In the genomic region with DNA sequence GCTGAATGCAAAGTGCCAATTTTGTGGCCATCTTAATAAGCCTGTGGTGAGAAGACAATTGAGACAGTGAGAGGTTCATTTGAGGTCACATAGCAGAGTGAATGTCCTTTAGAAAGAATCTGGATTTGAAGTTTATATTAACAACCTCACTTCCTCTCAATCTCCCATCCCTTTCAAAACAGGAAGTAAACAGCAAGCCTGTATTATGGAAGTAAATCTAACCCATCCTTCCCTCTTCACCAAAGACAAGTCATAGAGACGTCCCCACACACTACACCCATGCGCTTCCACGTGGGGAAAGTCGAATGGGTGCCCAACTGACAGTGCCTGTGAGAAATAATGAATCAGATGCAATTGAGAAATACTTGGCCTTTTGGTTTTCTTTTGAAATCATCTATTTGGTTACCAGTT, we compare ENCODE assay signal across 9 cellular contexts. TPM values are rescaled to one million over a fixed set of nuclear protein-coding genes. Genes with fewer than 3 reads are reported as not detected.
DNase-seq lines count a peak whose midpoint lies in the region; TF ChIP-seq lines count a peak whose summit lies in the region.
"Had no signal": no experiment of that assay in that cellular context is flagged by ENCODE, and none has a peak within 500 bp of the region (broad histone marks: within the 10 kb centered on the region; RNA-seq: fewer than 3 reads in every experiment).

No MANE protein-coding gene starts in this region.

- no peaks in the 10 kb centered on the region for H3K9me3 ChIP-seq in MM.1S (replicated peaks; ENCODE audit: insufficient read depth, low read length)

- H3K9ac ChIP-seq in MM.1S (ENCODE audit: low read length) = no peak overlapping the region

- H3K27ac Mint-ChIP-seq in activated CD4-positive, alpha-beta T cell treated with anti-CD3 and anti-CD28 coated beads, Interleukin-2, amount 10 ng/mL, durations not matched to agents 7 days and 5 days = peak overlapping the region; percentile 83
- H3K27ac Mint-ChIP-seq: brain had no signal

- no peak overlapping the region for H3K4me2 ChIP-seq in MM.1S (ENCODE audit: low read depth, low read length)

- no peak overlapping the region for H3K4me3 ChIP-seq in HL-60 (replicated peaks; ENCODE audit: insufficient read depth, low read length)
- no peak overlapping the region for H3K4me3 ChIP-seq in MM.1S (ENCODE audit: low read length)

- H3K4me3 Mint-ChIP-seq in activated CD4-positive, alpha-beta T cell treated with anti-CD3 and anti-CD28 coated beads, Interleukin-2, amount 10 ng/mL, durations not matched to agents 7 days and 5 days = no peak overlapping the region
- H3K4me3 Mint-ChIP-seq: brain had no signal

- H3K27me3 ChIP-seq in HL-60 (ENCODE audit: insufficient read depth, poor library complexity, severe bottlenecking) = no peaks in the 10 kb centered on the region
- no peaks in the 10 kb centered on the region for H3K27me3 ChIP-seq in MM.1S (replicated peaks; ENCODE audit: insufficient read depth, low read length)

- H3F3A ChIP-seq in MM.1S (ENCODE audit: insufficient read depth, low read length) = no peaks in the 10 kb centered on the region

- DNase-seq in HL-60 (ENCODE audit: low read depth in 1 of 2, low spot score in 1 of 2) (peak; percentile 75 to 92), globus pallidus (ENCODE audit: low spot score) (peak; percentile 1), DMS 273 (lab: John Stamatoyannopoulos, UW; ENCODE audit: unreplicated experiment) (no peak), MM.1S (no peak), DMS153 (lab: John Stamatoyannopoulos, UW) (no peak), NCI-H345 (lab: John Stamatoyannopoulos, UW) (no peak)
- no peak for DNase-seq in activated CD4-positive, alpha-beta T cell treated with anti-CD3 and anti-CD28 coated beads, Interleukin-2, amount 10 ng/mL, durations not matched to agents 7 days and 5 days
- DNase-seq in stimulated activated CD4-positive, alpha-beta T cell treated with anti-CD3 and anti-CD28 coated beads, Interleukin-4, amount 100 ng/mL, for 4 hours = peak; percentile 48 to 72

- H3K27ac ChIP-seq in HL-60 (replicated peaks) (peak overlapping the region; percentile 57), MM.1S (ENCODE audit: low read length) (no peak overlapping the region)

- no peaks in the 10 kb centered on the region for H3K79me2 ChIP-seq in MM.1S (ENCODE audit: low read length)

- CTCF ChIA-PET in activated CD4-positive, alpha-beta T cell treated with anti-CD3 and anti-CD28 coated beads, Interleukin-2, amount 10 ng/mL, durations not matched to agents 7 days and 5 days (lab: Charles Lee) = interaction anchor here (1.1 kb wide), 1 partner anchor 9 kb away, joined by 4 read pairs; no protein-coding TSS in a partner anchor

- H3K36me3 Mint-ChIP-seq in activated CD4-positive, alpha-beta T cell treated with anti-CD3 and anti-CD28 coated beads, Interleukin-2, amount 10 ng/mL, durations not matched to agents 7 days and 5 days (ENCODE audit: low read depth) = peaks cover 27% of the 10 kb centered on the region
- H3K36me3 Mint-ChIP-seq: brain had no signal

- H3K9me2 ChIP-seq in MM.1S (replicated peaks; ENCODE audit: insufficient read depth, low read length) = no peaks in the 10 kb centered on the region

- POLR2A ChIA-PET in activated CD4-positive, alpha-beta T cell treated with anti-CD3 and anti-CD28 coated beads, Interleukin-2, amount 10 ng/mL, durations not matched to agents 7 days and 5 days (lab: Charles Lee) = no interaction called here

- H2AFZ ChIP-seq in MM.1S (ENCODE audit: low read length) = no peak overlapping the region

- no peaks in the 10 kb centered on the region for H3K36me3 ChIP-seq in MM.1S (replicated peaks; ENCODE audit: insufficient read depth, low read length)

- no peaks in the 10 kb centered on the region for H3K9me3 Mint-ChIP-seq in activated CD4-positive, alpha-beta T cell treated with anti-CD3 and anti-CD28 coated beads, Interleukin-2, amount 10 ng/mL, durations not matched to agents 7 days and 5 days
- H3K9me3 Mint-ChIP-seq: brain had no signal

- H4K20me1 ChIP-seq in MM.1S (ENCODE audit: insufficient read depth, low read length) = no peaks in the 10 kb centered on the region

- H3K4me1 Mint-ChIP-seq in activated CD4-positive, alpha-beta T cell treated with anti-CD3 and anti-CD28 coated beads, Interleukin-2, amount 10 ng/mL, durations not matched to agents 7 days and 5 days = peaks cover 55% of the 10 kb centered on the region

- no peaks in the 10 kb centered on the region for H3K27me3 Mint-ChIP-seq in activated CD4-positive, alpha-beta T cell treated with anti-CD3 and anti-CD28 coated beads, Interleukin-2, amount 10 ng/mL, durations not matched to agents 7 days and 5 days

- no peaks in the 10 kb centered on the region for H3K4me1 ChIP-seq in MM.1S (ENCODE audit: low read length)

- no peak for TF ChIP-seq CTCF in HL-60 (IDR thresholded peaks at IDR 0.05; ENCODE audit: insufficient read depth, low read length)
- TF ChIP-seq CTCF in MM.1S (IDR thresholded peaks at IDR 0.05; ENCODE audit: low read length) = no peak

RNA-seq across cellular contexts. Expression of gene CCND3, which starts 28.8 kb away (rescaled TPM):
- 100 to 1,000 TPM; 461 to 520 TPM for total RNA-seq in activated CD4-positive, alpha-beta T cell treated with anti-CD3 and anti-CD28 coated beads, Interleukin-2, amount 10 ng/mL, durations not matched to agents 7 days and 5 days

RNA-seq across cellular contexts. Expression of gene BYSL, which starts 49.1 kb away (rescaled TPM):
- total RNA-seq in activated CD4-positive, alpha-beta T cell treated with anti-CD3 and anti-CD28 coated beads, Interleukin-2, amount 10 ng/mL, durations not matched to agents 7 days and 5 days = 10 to 100 TPM; 29.3 to 29.8 TPM

RNA-seq across cellular contexts. Expression of gene MED20, which starts 49.5 kb away (rescaled TPM):
- total RNA-seq in activated CD4-positive, alpha-beta T cell treated with anti-CD3 and anti-CD28 coated beads, Interleukin-2, amount 10 ng/mL, durations not matched to agents 7 days and 5 days = 10 to 100 TPM; 18.6 to 22.7 TPM

Comparison
In these comparisons a context has a peak if more than half of its experiments do, and no peak if none do; other contexts are left out.
1. DNase-seq: peak in HL-60 (2 of 2), globus pallidus (single experiment) and stimulated activated CD4-positive, alpha-beta T cell treated with anti-CD3 and anti-CD28 coated beads, Interleukin-4, amount 100 ng/mL, for 4 hours (2 of 2); none in activated CD4-positive, alpha-beta T cell treated with anti-CD3 and anti-CD28 coated beads, Interleukin-2, amount 10 ng/mL, durations not matched to agents 7 days and 5 days (single experiment), DMS 273 (single experiment), MM.1S (single experiment), DMS153 (single experiment) and NCI-H345 (single experiment).